ENCODE assay signal across 8 cellular contexts in the genomic region with DNA sequence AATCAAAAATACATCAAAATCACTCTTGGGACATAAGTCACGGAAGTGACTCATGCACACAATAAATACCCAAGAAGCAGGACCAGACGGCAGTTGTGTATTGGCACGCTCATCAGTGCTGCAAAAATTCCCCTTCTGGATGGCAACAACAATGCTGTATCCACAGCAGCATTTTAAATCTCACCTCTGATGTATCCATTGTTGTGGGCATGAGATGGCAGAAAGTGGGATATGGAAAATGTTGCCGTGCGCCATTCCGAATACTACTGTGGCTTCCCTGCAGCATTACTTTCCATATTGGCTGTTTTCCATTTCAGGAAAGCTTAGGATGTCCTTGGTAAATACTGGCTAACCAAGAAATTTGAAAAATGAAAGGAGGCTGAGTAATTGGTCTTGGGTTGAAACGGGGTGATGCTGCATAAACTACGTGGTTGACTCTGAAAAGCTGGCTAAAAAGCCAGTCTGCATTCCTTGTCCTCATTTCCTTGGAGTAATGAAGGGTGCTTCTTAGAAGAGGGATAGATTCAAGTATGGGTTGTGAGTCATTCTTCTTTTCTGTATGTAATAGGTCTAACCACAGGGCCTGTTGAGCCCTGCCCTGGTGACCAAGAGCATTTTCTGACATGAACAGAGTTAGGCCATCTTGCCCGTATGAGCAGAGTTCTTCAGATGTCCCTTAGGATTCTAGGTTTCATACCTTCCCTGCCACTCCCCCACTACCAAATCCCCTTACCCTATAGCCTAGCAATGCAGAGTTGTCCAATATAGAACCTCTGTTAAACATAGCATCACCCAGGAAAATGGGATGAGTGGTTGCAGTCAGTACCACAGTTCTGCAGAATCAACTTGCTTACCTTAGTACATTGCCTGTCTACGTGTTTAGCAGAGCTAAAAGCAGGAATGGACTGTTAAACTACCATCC. TPM values are rescaled to one million over a fixed set of nuclear protein-coding genes. Genes with fewer than 3 reads are reported as not detected.
DNase-seq lines count a peak whose midpoint lies in the region; ATAC-seq, FAIRE-seq and TF ChIP-seq lines count a peak whose summit lies in the region.

No MANE protein-coding gene starts in this region.

- H4K20me1 ChIP-seq in H1 (replicated peaks in 1 of 2; ENCODE audit: control insufficient read depth in 1 of 2, insufficient read depth in 2 of 2, low read length in 2 of 2), result no peaks in the 10 kb centered on the region

- peaks cover 0 to 9% of the 10 kb centered on the region in 2 experiments; a peak in 2 of 4 replicates for H3K79me2 ChIP-seq in H1 (ENCODE audit: control insufficient read depth in 1 of 2, insufficient read depth in 2 of 2, low read length in 2 of 2)

- no peak overlapping the region for H3K27ac Mint-ChIP-seq in CD4-positive, alpha-beta T cell
- no peak overlapping the region for H3K27ac Mint-ChIP-seq in glutamatergic neuron (ENCODE audit: unreplicated experiment)

- H3K27me3 Mint-ChIP-seq in CD4-positive, alpha-beta T cell, result no peaks in the 10 kb centered on the region
- no peaks in the 10 kb centered on the region for H3K27me3 Mint-ChIP-seq in glutamatergic neuron (ENCODE audit: unreplicated experiment)

- H3K79me1 ChIP-seq in H1 (ENCODE audit: low read depth, low read length), result 0 out of 2 replicates have a peak, but pooled peaks cover 2% of the 10 kb centered on the region

- H3K9me3 Mint-ChIP-seq in CD4-positive, alpha-beta T cell, result no peaks in the 10 kb centered on the region
- H3K9me3 Mint-ChIP-seq in glutamatergic neuron (ENCODE audit: unreplicated experiment), result no peaks in the 10 kb centered on the region

- no peak for TF ChIP-seq RAD21 in H1 (IDR thresholded peaks at IDR 0.05 in 1 of 2, conservative IDR thresholded peaks at IDR 0.05 in 1 of 2; ENCODE audit: low read depth in 2 of 2, low read length in 2 of 2)

- no peak overlapping the region for H2AK5ac ChIP-seq in H1 (ENCODE audit: low read depth, low read length)

- CTCF ChIA-PET in H1 (lab: Charles Lee; ENCODE audit: partially characterized antibody), result interaction anchor here (0.9 to 3.8 kb wide), 7 partner anchors 9 to 299 kb away, joined by 4 to 24 read pairs (median 11); partner anchors contain the start of gene IL6
- CTCF ChIA-PET in CD4-positive, alpha-beta T cell (lab: Charles Lee), result no interaction called here

- peaks cover 45% of the 10 kb centered on the region for H3K36me3 Mint-ChIP-seq in CD4-positive, alpha-beta T cell (ENCODE audit: low read depth)
- no peaks in the 10 kb centered on the region for H3K36me3 Mint-ChIP-seq in glutamatergic neuron (ENCODE audit: unreplicated experiment)

- FAIRE-seq in GM19239 (lab: Jason Lieb, UNC) (peak; percentile 21), H1 (lab: Jason Lieb, UNC) (no peak)

- no peak overlapping the region for H2BK5ac ChIP-seq in H1 (ENCODE audit: low read depth, low read length)

- H3K4me2 ChIP-seq in H1 (ENCODE audit: insufficient read depth in 1 of 2, low read depth in 2 of 2, low read length in 2 of 2), result no peak overlapping the region

- no peak overlapping the region for H2AFZ ChIP-seq in H1 (ENCODE audit: low read length)

- H3K23me2 ChIP-seq in H1 (ENCODE audit: low read depth, low read length), result peaks cover 7% of the 10 kb centered on the region; the same call in 1 of the 2 replicates

- no peak overlapping the region for H3K56ac ChIP-seq in H1 (replicated peaks; ENCODE audit: insufficient read length, low read depth, low read length)

- H3K4me1 Mint-ChIP-seq in CD4-positive, alpha-beta T cell (ENCODE audit: low read depth), result peaks cover 31% of the 10 kb centered on the region
- no peaks in the 10 kb centered on the region for H3K4me1 Mint-ChIP-seq in glutamatergic neuron (ENCODE audit: low read depth, unreplicated experiment)

- POLR2A ChIA-PET in H1 (lab: Charles Lee; ENCODE audit: partially characterized antibody), result interaction anchor here (0.6 to 11.8 kb wide), 8 partner anchors 8 to 199 kb away, joined by 3 to 125 read pairs (median 6); no protein-coding TSS in a partner anchor
- POLR2A ChIA-PET in CD4-positive, alpha-beta T cell (lab: Charles Lee), result no interaction called here

- H3K9me3 ChIP-seq in H1 (ENCODE audit: insufficient read depth in 2 of 2, low read depth in 1 of 2, low read length in 1 of 2) (no peaks in the 10 kb centered on the region), sigmoid colon (no peaks in the 10 kb centered on the region)
- no peaks in the 10 kb centered on the region for H3K9me3 ChIP-seq in CD4-positive, alpha-beta T cell (ENCODE audit: control insufficient read depth, low read length)

- TF ChIP-seq POLR2A in H1 (IDR thresholded peaks at IDR 0.05; ENCODE audit: control extremely low read depth in 1 of 2, low read depth in 2 of 2, low read length in 2 of 2) (peak in 1 of 2 experiments; percentile 72; a peak in 2 of 3 replicates), sigmoid colon (IDR thresholded peaks at IDR 0.05) (no peak)

- intact Hi-C loops in sigmoid colon (cut with DNase I), result loop anchor here (10.0 kb wide), 4 partner anchors 196 to 616 kb away; partner anchors contain the start of genes IGF2BP3 and KLHL7
- intact Hi-C loops in CD4-positive, alpha-beta T cell (cut with DNase I, micrococcal nuclease), result loop anchor here in 1 of 2 experiments (10.0 kb wide), 2 partner anchors 326 to 436 kb away; partner anchors contain the start of genes MALSU1 and NUP42

- H3K4ac ChIP-seq in H1 (replicated peaks; ENCODE audit: insufficient read length, low read depth, low read length), result no peak overlapping the region

- ATAC-seq in GM18870 (IDR thresholded peaks at IDR 0.05; ENCODE audit: unreplicated experiment), result no peak
- ATAC-seq in CD4-positive, alpha-beta T cell (ENCODE audit: poor library complexity), result no peak

- H4K5ac ChIP-seq in H1 (ENCODE audit: insufficient read length, low read depth, low read length), result no peak overlapping the region

- no peak for TF ChIP-seq EP300 in H1 (IDR thresholded peaks at IDR 0.05; ENCODE audit: borderline replicate concordance in 1 of 2, low read depth in 2 of 2, low read length in 2 of 2)
- no peak for TF ChIP-seq EP300 in sigmoid colon (IDR thresholded peaks at IDR 0.05)

- H4K8ac ChIP-seq in H1 (ENCODE audit: extremely low read depth, insufficient read depth, low read length), result no peak overlapping the region

- H3K4me3 ChIP-seq in H1 (ENCODE audit: extremely low read depth in 1 of 4, insufficient read depth in 2 of 4, low read depth in 3 of 4, low read length in 4 of 4) (no peak overlapping the region), sigmoid colon (no peak overlapping the region)

- H3K27ac ChIP-seq in H1 (ENCODE audit: low read depth, low read length) (no peak overlapping the region), sigmoid colon (peak overlapping the region; percentile 44 to 98 (median 86))
- H3K27ac ChIP-seq in CD4-positive, alpha-beta T cell (ENCODE audit: low read depth, low read length), result no peak overlapping the region

- H3K18ac ChIP-seq in H1 (ENCODE audit: extremely low read depth, low read length), result no peak overlapping the region

- no peak overlapping the region for H2BK15ac ChIP-seq in H1 (ENCODE audit: low read length)

- no peak overlapping the region for H3K14ac ChIP-seq in H1 (ENCODE audit: insufficient read length)

- H3K36me3 ChIP-seq in H1 (ENCODE audit: control insufficient read depth in 2 of 4, insufficient read depth in 4 of 4, low read length in 3 of 4) (peaks cover 2 to 70% (median 26%) of the 10 kb centered on the region in 4 experiments; a peak in 7 of 8 replicates), sigmoid colon (peaks cover 0 to 21% (median 2%) of the 10 kb centered on the region in 4 donors)

- 93% methylated on average over 10 of the region's 10 CpGs; no CpG with 5 or more reads in 1 of the 2 experiments for WGBS in H1 (ENCODE audit: extremely low coverage in 1 of 2, insufficient coverage in 1 of 2, insufficient read length in 1 of 2, insufficient replicate concordance in 2 of 2, low coverage in 1 of 2, low lambda C conversion rate in 2 of 2, missing lambda C conversion rate in 1 of 2), 2 experiments
- 82 to 86% methylated on average over 10 of the region's 10 CpGs for WGBS in sigmoid colon, 2 donors

- no peak overlapping the region for H3K9ac ChIP-seq in H1 (replicated peaks in 1 of 4; ENCODE audit: extremely low read depth in 1 of 4, low read depth in 3 of 4, low read length in 3 of 4)

- H2BK12ac ChIP-seq in H1 (ENCODE audit: low read depth, low read length), result no peak overlapping the region

- no peak for TF ChIP-seq CTCF in H1 (IDR thresholded peaks at IDR 0.05; ENCODE audit: control extremely low read depth in 1 of 3, insufficient read depth in 1 of 3, low read depth in 1 of 3, low read length in 3 of 3)
- TF ChIP-seq CTCF in sigmoid colon (IDR thresholded peaks at IDR 0.05), result no peak
- no peak for TF ChIP-seq CTCF in CD4-positive, alpha-beta T cell (IDR thresholded peaks at IDR 0.05)
- no peak for TF ChIP-seq CTCF in glutamatergic neuron (IDR thresholded peaks at IDR 0.05; ENCODE audit: partially characterized antibody, unreplicated experiment)

- H3K4me3 Mint-ChIP-seq in CD4-positive, alpha-beta T cell, result no peak overlapping the region
- no peak overlapping the region for H3K4me3 Mint-ChIP-seq in glutamatergic neuron (ENCODE audit: unreplicated experiment)

- H3K27me3 ChIP-seq in H1 (replicated peaks in 1 of 4; ENCODE audit: control insufficient read depth in 3 of 4, extremely low read depth in 1 of 4, insufficient read depth in 3 of 4, low read length in 3 of 4), result no peaks in the 10 kb centered on the region
- H3K27me3 ChIP-seq in sigmoid colon, result no peaks in the 10 kb centered on the region
- no peaks in the 10 kb centered on the region for H3K27me3 ChIP-seq in CD4-positive, alpha-beta T cell (ENCODE audit: control insufficient read depth, insufficient read depth, low read length)

- H2BK120ac ChIP-seq in H1 (replicated peaks; ENCODE audit: low read depth, low read length), result no peak overlapping the region

- H3K4me1 ChIP-seq in H1 (replicated peaks in 1 of 4; ENCODE audit: control insufficient read depth in 3 of 4, insufficient read depth in 4 of 4, low read length in 3 of 4) (peaks cover 0 to 14% (median 6%) of the 10 kb centered on the region in 4 experiments; a peak in 6 of 7 replicates), sigmoid colon (peaks cover 0 to 54% (median 39%) of the 10 kb centered on the region in 4 donors)

- no peak overlapping the region for H2BK20ac ChIP-seq in H1 (ENCODE audit: low read length)

- no peak overlapping the region for H3K23ac ChIP-seq in H1 (ENCODE audit: insufficient read length)

- no peak overlapping the region for H4K91ac ChIP-seq in H1 (replicated peaks; ENCODE audit: insufficient read length, low read length)

- no peak for DNase-seq in GM19239 (ENCODE audit: insufficient read length, low spot score)
- peak; percentile 22 for DNase-seq in NOMO-1 treated with dmso at 0.1 percent for 144 hours (lab: John Stamatoyannopoulos, UW; ENCODE audit: unreplicated experiment)
- no peak for DNase-seq in H1 (ENCODE audit: low read depth in 1 of 2, low spot score in 2 of 2)
- no peak for DNase-seq in sigmoid colon
- no peak for DNase-seq in CD4-positive, alpha-beta T cell
- DNase-seq in glutamatergic neuron, result no peak
- no peak for DNase-seq in activated CD8-positive, alpha-beta memory T cell treated with anti-CD3 and anti-CD28 coated beads, Interleukin-2, amount 50 U/mL, for 4 hours

RNA-seq across cellular contexts. Expression of gene TOMM7, which starts 36.3 kb away (rescaled TPM):
- 389 and 406 TPM in 2 replicates for total RNA-seq in H1 (2021; fragmentation: NEBNext Ultra II Directional; extraction: Animal tissue kit (Norgen Biotek cat#: 25700))
- polyA plus RNA-seq in H1 (2011; rRNA removed) (277 and 508 TPM in 2 replicates), sigmoid colon (100 to 1,000 TPM; 324 to 625 (median 452) TPM)
- 339 TPM for polyA plus RNA-seq in H1 (2011; cell fraction: cytosol; rRNA removed)
- polyA plus RNA-seq in H1 (2011; cell fraction: nucleus; rRNA removed), result 107 TPM
- polyA plus RNA-seq in H1 (2012, experiment 1 of 2), result 385 to 924 TPM (median 902 TPM) in 4 replicates
- polyA plus RNA-seq in H1 (2012, experiment 2 of 2), result 199 TPM
- 691 TPM for polyA plus RNA-seq in H1 (2013, experiment 1 of 2)
- polyA plus RNA-seq in H1 (2013, experiment 2 of 2), result 740 TPM
- polyA minus RNA-seq in H1 (2011; rRNA and poly(A)+ RNA removed), result 61.9 and 62.2 TPM in 2 replicates
- 93.4 TPM for polyA minus RNA-seq in H1 (2011; cell fraction: cytosol; rRNA and poly(A)+ RNA removed)
- polyA minus RNA-seq in H1 (2011; cell fraction: nucleus; rRNA and poly(A)+ RNA removed), result 146 TPM
- total RNA-seq in sigmoid colon (100 to 1,000 TPM; 148 to 341 (median 277) TPM), glutamatergic neuron (ENCODE audit: unreplicated experiment) (111 TPM)
- 100 to 1,000 TPM; 503 to 549 TPM for total RNA-seq in CD4-positive, alpha-beta T cell

Comparison
In these comparisons a context has a peak if more than half of its experiments do, and no peak if none do; other contexts are left out.
1. H3K27ac ChIP-seq: peak in sigmoid colon (4 of 4); none in H1 (single experiment) and CD4-positive, alpha-beta T cell (single experiment).